15 cellular contexts compared by ENCODE assay signal in the genomic region with DNA sequence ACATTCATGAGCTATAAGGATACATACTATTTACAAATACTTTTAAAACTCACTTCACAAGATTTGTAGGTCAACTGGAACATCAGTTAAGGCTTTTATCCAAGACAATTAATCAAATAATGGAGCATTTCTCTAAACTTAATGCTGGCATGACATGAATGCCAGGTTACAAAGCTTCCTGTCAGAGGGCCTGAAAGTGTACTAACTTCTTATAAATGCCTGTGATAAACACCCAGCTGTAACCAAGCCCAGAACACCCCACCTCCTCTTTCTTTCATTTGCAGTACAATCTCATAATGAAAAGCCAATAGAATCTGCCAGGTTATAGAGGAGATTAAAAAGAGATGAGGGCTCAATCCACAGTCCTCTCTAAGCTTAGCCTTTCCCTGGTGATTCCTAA.
A peak's percentile ranks its signal among the peaks of the same experiment; 100 is the strongest.
DNase-seq lines count a peak whose midpoint lies in the region; ATAC-seq and TF ChIP-seq lines count a peak whose summit lies in the region.
"Had no signal": no experiment of that assay in that cellular context is flagged by ENCODE, and none has a peak within 500 bp of the region (broad histone marks: within the 10 kb centered on the region; RNA-seq: fewer than 3 reads in every experiment).

No MANE protein-coding gene starts in this region.

- no peaks in the 10 kb centered on the region for H3K27me3 Mint-ChIP-seq in activated T-cell treated with anti-CD3 and anti-CD28 coated beads, Interleukin-2, amount 50 U/mL, for 72 hours (ENCODE audit: low read depth)
- no peaks in the 10 kb centered on the region for H3K27me3 Mint-ChIP-seq in activated T-cell treated with anti-CD3 and anti-CD28 coated beads, Interleukin-2, amount 50 U/mL, for 24 hours
- no peaks in the 10 kb centered on the region for H3K27me3 Mint-ChIP-seq in type B pancreatic cell
- H3K27me3 Mint-ChIP-seq in stimulated activated naive CD8-positive, alpha-beta T cell treated with anti-CD3 and anti-CD28 coated beads, Interleukin-15, amount 100 ng/mL, for 72 hours: no peaks in the 10 kb centered on the region
- H3K27me3 Mint-ChIP-seq: CD4-positive, alpha-beta T cell had no signal

- peak in 1 of 2 donors; percentile 22 for ATAC-seq in activated T-cell treated with anti-CD3 and anti-CD28 coated beads, Interleukin-2, amount 50 U/mL, for 72 hours (replicated peaks in 1 of 2)
- no peak for ATAC-seq in stimulated activated naive CD8-positive, alpha-beta T cell treated with anti-CD3 and anti-CD28 coated beads, Interleukin-15, amount 100 ng/mL, for 72 hours
- ATAC-seq: GM23338 had no signal

- no peak for DNase-seq in activated T-cell treated with anti-CD3 and anti-CD28 coated beads, Interleukin-2, amount 50 U/mL, for 72 hours
- DNase-seq in activated T-cell treated with anti-CD3 and anti-CD28 coated beads, Interleukin-2, amount 50 U/mL, for 24 hours: no peak
- peak; percentile 37 for DNase-seq in NCI-H82 (lab: John Stamatoyannopoulos, UW)
- DNase-seq in astrocyte of the hippocampus (ENCODE audit: low read depth, low spot score): peak; percentile 48
- no peak for DNase-seq in type B pancreatic cell (ENCODE audit: extremely low spot score, unreplicated experiment)
- DNase-seq in stimulated activated naive CD8-positive, alpha-beta T cell treated with anti-CD3 and anti-CD28 coated beads, Interleukin-15, amount 100 ng/mL, for 72 hours: no peak
- no peak for DNase-seq in hypothalamus (lab: John Stamatoyannopoulos, UW)
- DNase-seq in ACHN: no peak
- DNase-seq: 8988T; C1 segment of cervical spinal cord; Calu3; CD4-positive, alpha-beta T cell; DMS 273 treated with DMSO at 0.1 percent for 48 hours; H7 had no signal

- H3K36me3 Mint-ChIP-seq in activated T-cell treated with anti-CD3 and anti-CD28 coated beads, Interleukin-2, amount 50 U/mL, for 72 hours (ENCODE audit: insufficient read depth in 2 of 2): no peaks in the 10 kb centered on the region
- no peaks in the 10 kb centered on the region for H3K36me3 Mint-ChIP-seq in activated T-cell treated with anti-CD3 and anti-CD28 coated beads, Interleukin-2, amount 50 U/mL, for 24 hours (ENCODE audit: low read depth)
- no peaks in the 10 kb centered on the region for H3K36me3 Mint-ChIP-seq in type B pancreatic cell

- in situ Hi-C loops in ACHN (cut with HindIII; ENCODE audit: low pct_ligation_motif_present, low pct_unique_long_range_greater_than_20kb, low sequenced_read_pairs): no loop called here

- no peak for TF ChIP-seq CTCF in type B pancreatic cell (conservative IDR thresholded peaks at IDR 0.05)

- no peaks in the 10 kb centered on the region for H3K9me3 Mint-ChIP-seq in activated T-cell treated with anti-CD3 and anti-CD28 coated beads, Interleukin-2, amount 50 U/mL, for 72 hours
- H3K9me3 Mint-ChIP-seq in activated T-cell treated with anti-CD3 and anti-CD28 coated beads, Interleukin-2, amount 50 U/mL, for 24 hours: no peaks in the 10 kb centered on the region
- H3K9me3 Mint-ChIP-seq in type B pancreatic cell: peaks cover 4% of the 10 kb centered on the region
- no peaks in the 10 kb centered on the region for H3K9me3 Mint-ChIP-seq in stimulated activated naive CD8-positive, alpha-beta T cell treated with anti-CD3 and anti-CD28 coated beads, Interleukin-15, amount 100 ng/mL, for 72 hours
- H3K9me3 Mint-ChIP-seq: CD4-positive, alpha-beta T cell; GM23338 had no signal

- no peak overlapping the region for H3K4me3 Mint-ChIP-seq in activated T-cell treated with anti-CD3 and anti-CD28 coated beads, Interleukin-2, amount 50 U/mL, for 72 hours
- H3K4me3 Mint-ChIP-seq in activated T-cell treated with anti-CD3 and anti-CD28 coated beads, Interleukin-2, amount 50 U/mL, for 24 hours: no peak overlapping the region
- H3K4me3 Mint-ChIP-seq in type B pancreatic cell: no peak overlapping the region
- no peak overlapping the region for H3K4me3 Mint-ChIP-seq in stimulated activated naive CD8-positive, alpha-beta T cell treated with anti-CD3 and anti-CD28 coated beads, Interleukin-15, amount 100 ng/mL, for 72 hours
- H3K4me3 Mint-ChIP-seq: CD4-positive, alpha-beta T cell; GM23338 had no signal

- H3K4me1 Mint-ChIP-seq in activated T-cell treated with anti-CD3 and anti-CD28 coated beads, Interleukin-2, amount 50 U/mL, for 72 hours (ENCODE audit: low read depth): peaks cover 52% of the 10 kb centered on the region
- H3K4me1 Mint-ChIP-seq in activated T-cell treated with anti-CD3 and anti-CD28 coated beads, Interleukin-2, amount 50 U/mL, for 24 hours (ENCODE audit: low read depth): peaks cover 28% of the 10 kb centered on the region
- peaks cover 51% of the 10 kb centered on the region for H3K4me1 Mint-ChIP-seq in type B pancreatic cell (ENCODE audit: unreplicated experiment)
- H3K4me1 Mint-ChIP-seq in stimulated activated naive CD8-positive, alpha-beta T cell treated with anti-CD3 and anti-CD28 coated beads, Interleukin-15, amount 100 ng/mL, for 72 hours: peaks cover 7% of the 10 kb centered on the region

- peak overlapping the region; percentile 21 for H3K27ac Mint-ChIP-seq in activated T-cell treated with anti-CD3 and anti-CD28 coated beads, Interleukin-2, amount 50 U/mL, for 72 hours
- H3K27ac Mint-ChIP-seq in activated T-cell treated with anti-CD3 and anti-CD28 coated beads, Interleukin-2, amount 50 U/mL, for 24 hours: no peak overlapping the region
- peak overlapping the region; percentile 27 for H3K27ac Mint-ChIP-seq in type B pancreatic cell
- H3K27ac Mint-ChIP-seq in stimulated activated naive CD8-positive, alpha-beta T cell treated with anti-CD3 and anti-CD28 coated beads, Interleukin-15, amount 100 ng/mL, for 72 hours: no peak overlapping the region
- H3K27ac Mint-ChIP-seq: CD4-positive, alpha-beta T cell; GM23338 had no signal

Comparison
In these comparisons a context has a peak if more than half of its experiments do, and no peak if none do; other contexts are left out.
1. H3K27ac Mint-ChIP-seq: peak in activated T-cell treated with anti-CD3 and anti-CD28 coated beads, Interleukin-2, amount 50 U/mL, for 72 hours (single experiment) and type B pancreatic cell (single experiment); none in activated T-cell treated with anti-CD3 and anti-CD28 coated beads, Interleukin-2, amount 50 U/mL, for 24 hours (single experiment) and stimulated activated naive CD8-positive, alpha-beta T cell treated with anti-CD3 and anti-CD28 coated beads, Interleukin-15, amount 100 ng/mL, for 72 hours (0 of 2).
2. DNase-seq: peak in NCI-H82 (single experiment) and astrocyte of the hippocampus (single experiment); none in activated T-cell treated with anti-CD3 and anti-CD28 coated beads, Interleukin-2, amount 50 U/mL, for 72 hours (0 of 2), activated T-cell treated with anti-CD3 and anti-CD28 coated beads, Interleukin-2, amount 50 U/mL, for 24 hours (single experiment), type B pancreatic cell (single experiment), stimulated activated naive CD8-positive, alpha-beta T cell treated with anti-CD3 and anti-CD28 coated beads, Interleukin-15, amount 100 ng/mL, for 72 hours (0 of 2), hypothalamus (0 of 51) and ACHN (single experiment).